10 cellular contexts compared by ENCODE assay signal in genomic region chr10:125038637-125039036, GRCh38.
DNase-seq lines count a peak whose midpoint lies in the region; ATAC-seq, FAIRE-seq and TF ChIP-seq lines count a peak whose summit lies in the region.
"Had no signal": no experiment of that assay in that cellular context is flagged by ENCODE, and none has a peak within 500 bp of the region (broad histone marks: within the 10 kb centered on the region; RNA-seq: fewer than 3 reads in every experiment).

No MANE protein-coding gene starts in this region.

- no peaks in the 10 kb centered on the region for H3K9me1 ChIP-seq in keratinocyte (ENCODE audit: control insufficient read depth, extremely low read depth, insufficient read depth, low read length)

- H3K4me3 ChIP-seq in keratinocyte (ENCODE audit: control insufficient read depth in 2 of 3, extremely low read depth in 1 of 3, insufficient read depth in 2 of 3, low read depth in 1 of 3, low read length in 3 of 3) (no peak overlapping the region), upper lobe of left lung (no peak overlapping the region), smooth muscle cell (no peak overlapping the region)
- H3K4me3 ChIP-seq: BLaER1 had no signal

- peaks cover 5 to 19% of the 10 kb centered on the region in 2 experiments for H3K36me3 ChIP-seq in keratinocyte (ENCODE audit: control insufficient read depth in 2 of 2, extremely low read depth in 1 of 2, insufficient read depth in 2 of 2, low read length in 2 of 2)
- peaks cover 0 to 18% (median 0%) of the 10 kb centered on the region in 4 donors for H3K36me3 ChIP-seq in upper lobe of left lung
- no peaks in the 10 kb centered on the region for H3K36me3 ChIP-seq in smooth muscle cell (ENCODE audit: low read depth)

- no peaks in the 10 kb centered on the region for H3K27me3 Mint-ChIP-seq in activated CD8-positive, alpha-beta T cell treated with anti-CD3 and anti-CD28 coated beads for 36 hours
- H3K27me3 Mint-ChIP-seq in activated CD8-positive, alpha-beta T cell treated with anti-CD3 and anti-CD28 coated beads, Interleukin-2, amount 10 ng/mL, durations not matched to agents 7 days and 5 days (ENCODE audit: low read depth): peaks cover 2% of the 10 kb centered on the region

- no peak overlapping the region for H3K27ac Mint-ChIP-seq in activated CD8-positive, alpha-beta T cell treated with anti-CD3 and anti-CD28 coated beads for 36 hours
- H3K27ac Mint-ChIP-seq in activated CD8-positive, alpha-beta T cell treated with anti-CD3 and anti-CD28 coated beads, Interleukin-2, amount 10 ng/mL, durations not matched to agents 7 days and 5 days: no peak overlapping the region

- H3K9ac ChIP-seq in keratinocyte (ENCODE audit: control insufficient read depth, extremely low read depth, insufficient read depth, low read length) (no peak overlapping the region), smooth muscle cell (ENCODE audit: low read depth) (no peak overlapping the region)
- H3K9ac ChIP-seq: BLaER1 had no signal

- CTCF ChIA-PET in activated CD8-positive, alpha-beta T cell treated with anti-CD3 and anti-CD28 coated beads for 36 hours (lab: Charles Lee): no interaction called here
- CTCF ChIA-PET in activated CD8-positive, alpha-beta T cell treated with anti-CD3 and anti-CD28 coated beads, Interleukin-2, amount 10 ng/mL, durations not matched to agents 7 days and 5 days (lab: Charles Lee): no interaction called here

- DNase-seq in activated CD8-positive, alpha-beta T cell treated with anti-CD3 and anti-CD28 coated beads for 36 hours: peak; percentile 9
- DNase-seq in activated CD8-positive, alpha-beta T cell treated with anti-CD3 and anti-CD28 coated beads, Interleukin-2, amount 10 ng/mL, durations not matched to agents 7 days and 5 days: no peak
- peak in 32 of 58 donors; percentile 11 to 67 (median 28) for DNase-seq in anterior cingulate cortex (lab: John Stamatoyannopoulos, UW)
- DNase-seq in keratinocyte (ENCODE audit: low read depth, low spot score): no peak
- peak in 1 of 2 donors; percentile 85 for DNase-seq in upper lobe of left lung
- DNase-seq in NCI-H128 (lab: John Stamatoyannopoulos, UW; ENCODE audit: unreplicated experiment): no peak
- DNase-seq in NK-92 (lab: John Stamatoyannopoulos, UW; ENCODE audit: unreplicated experiment): no peak
- DNase-seq in smooth muscle cell (lab: John Stamatoyannopoulos, UW; ENCODE audit: unreplicated experiment): no peak
- DNase-seq: NCI-H146 had no signal

- TF ChIP-seq EP300 in upper lobe of left lung (IDR thresholded peaks at IDR 0.05): no peak

- H2AFZ ChIP-seq in keratinocyte (ENCODE audit: control insufficient read depth, low read length) (no peak overlapping the region), smooth muscle cell (ENCODE audit: low read depth) (no peak overlapping the region)

- H3K79me2 ChIP-seq in keratinocyte (ENCODE audit: control insufficient read depth, insufficient read depth, low read length): peaks cover 77% of the 10 kb centered on the region
- peaks cover 71% of the 10 kb centered on the region for H3K79me2 ChIP-seq in smooth muscle cell (ENCODE audit: low read depth)

- POLR2A ChIA-PET in activated CD8-positive, alpha-beta T cell treated with anti-CD3 and anti-CD28 coated beads for 36 hours (lab: Charles Lee): no interaction called here
- POLR2A ChIA-PET in activated CD8-positive, alpha-beta T cell treated with anti-CD3 and anti-CD28 coated beads, Interleukin-2, amount 10 ng/mL, durations not matched to agents 7 days and 5 days (lab: Charles Lee): no interaction called here

- no peak for TF ChIP-seq CTCF in activated CD8-positive, alpha-beta T cell treated with anti-CD3 and anti-CD28 coated beads for 36 hours (IDR thresholded peaks at IDR 0.05)
- TF ChIP-seq CTCF in keratinocyte (optimal IDR thresholded peaks at IDR 0.05 in 1 of 3, IDR thresholded peaks at IDR 0.05 in 1 of 3, conservative IDR thresholded peaks at IDR 0.05 in 1 of 3; ENCODE audit: extremely low read depth in 1 of 3, insufficient read depth in 2 of 3, low read length in 3 of 3): peak; percentile 10 to 49 (median 30)
- peak in 3 of 6 experiments; percentile 11 to 42 (median 41) for TF ChIP-seq CTCF in upper lobe of left lung (IDR thresholded peaks at IDR 0.05)
- TF ChIP-seq CTCF in smooth muscle cell (IDR thresholded peaks at IDR 0.05; ENCODE audit: borderline replicate concordance, insufficient read depth, poor library complexity, severe bottlenecking): no peak

- intact Hi-C loops in activated CD8-positive, alpha-beta T cell treated with anti-CD3 and anti-CD28 coated beads for 36 hours (cut with micrococcal nuclease): no loop called here

- H3K27me3 ChIP-seq in keratinocyte (ENCODE audit: control insufficient read depth, extremely low read depth, insufficient read depth, low read length) (no peaks in the 10 kb centered on the region), upper lobe of left lung (no peaks in the 10 kb centered on the region), smooth muscle cell (ENCODE audit: low read depth) (no peaks in the 10 kb centered on the region)
- H3K27me3 ChIP-seq: BLaER1 had no signal

- H3F3A ChIP-seq in smooth muscle cell (ENCODE audit: low read depth): peaks cover 10% of the 10 kb centered on the region

- no peak for TF ChIP-seq POLR2A in upper lobe of left lung (IDR thresholded peaks at IDR 0.05)

- WGBS in upper lobe of left lung, 2 donors: 61% methylated on average over 6 to 8 of the region's 8 CpGs
- WGBS in smooth muscle cell (ENCODE audit: low lambda C conversion rate): 88% methylated on average over 8 of the region's 8 CpGs

- no peak overlapping the region for H3K4me3 Mint-ChIP-seq in activated CD8-positive, alpha-beta T cell treated with anti-CD3 and anti-CD28 coated beads for 36 hours
- H3K4me3 Mint-ChIP-seq in activated CD8-positive, alpha-beta T cell treated with anti-CD3 and anti-CD28 coated beads, Interleukin-2, amount 10 ng/mL, durations not matched to agents 7 days and 5 days: no peak overlapping the region

- no peak overlapping the region for H3K27ac ChIP-seq in keratinocyte (ENCODE audit: control insufficient read depth, insufficient read depth, low read length)
- H3K27ac ChIP-seq in upper lobe of left lung: peak overlapping the region; percentile 1 to 45 (median 16)
- H3K27ac ChIP-seq in smooth muscle cell (ENCODE audit: low read depth): no peak overlapping the region
- H3K27ac ChIP-seq: BLaER1 had no signal

- no peaks in the 10 kb centered on the region for H3K9me3 Mint-ChIP-seq in activated CD8-positive, alpha-beta T cell treated with anti-CD3 and anti-CD28 coated beads for 36 hours
- H3K9me3 Mint-ChIP-seq in activated CD8-positive, alpha-beta T cell treated with anti-CD3 and anti-CD28 coated beads, Interleukin-2, amount 10 ng/mL, durations not matched to agents 7 days and 5 days (ENCODE audit: insufficient read depth): no peaks in the 10 kb centered on the region

- ATAC-seq in activated CD8-positive, alpha-beta T cell treated with anti-CD3 and anti-CD28 coated beads for 36 hours: no peak
- ATAC-seq in activated CD8-positive, alpha-beta T cell treated with anti-CD3 and anti-CD28 coated beads, Interleukin-2, amount 10 ng/mL, durations not matched to agents 7 days and 5 days: no peak
- peak; percentile 46 to 90 for ATAC-seq in upper lobe of left lung (ENCODE audit: low FRiP score in 2 of 2)

- H3K4me1 ChIP-seq in keratinocyte (ENCODE audit: control insufficient read depth, extremely low read depth, insufficient read depth, low read length): peaks cover 37% of the 10 kb centered on the region
- peaks cover 33 to 68% (median 42%) of the 10 kb centered on the region in 4 donors for H3K4me1 ChIP-seq in upper lobe of left lung
- H3K4me1 ChIP-seq in smooth muscle cell (ENCODE audit: low read depth): peaks cover 20% of the 10 kb centered on the region

- H3K36me3 Mint-ChIP-seq in activated CD8-positive, alpha-beta T cell treated with anti-CD3 and anti-CD28 coated beads for 36 hours (ENCODE audit: low read depth): no peaks in the 10 kb centered on the region
- no peaks in the 10 kb centered on the region for H3K36me3 Mint-ChIP-seq in activated CD8-positive, alpha-beta T cell treated with anti-CD3 and anti-CD28 coated beads, Interleukin-2, amount 10 ng/mL, durations not matched to agents 7 days and 5 days (ENCODE audit: low read depth)

- no peaks in the 10 kb centered on the region for H3K9me3 ChIP-seq in keratinocyte (ENCODE audit: control insufficient read depth, low read depth, low read length)
- no peaks in the 10 kb centered on the region for H3K9me3 ChIP-seq in upper lobe of left lung
- H3K9me3 ChIP-seq in smooth muscle cell (replicated peaks; ENCODE audit: low read depth): no peaks in the 10 kb centered on the region
- H3K9me3 ChIP-seq: BLaER1 had no signal

- H3K4me2 ChIP-seq in keratinocyte (ENCODE audit: control insufficient read depth, extremely low read depth, insufficient read depth, low read depth, low read length) (no peak overlapping the region), smooth muscle cell (no peak overlapping the region)
- H3K4me2 ChIP-seq: BLaER1 had no signal

- H4K20me1 ChIP-seq in keratinocyte (ENCODE audit: control insufficient read depth, extremely low read depth, insufficient read depth, low read length) (no peaks in the 10 kb centered on the region), smooth muscle cell (ENCODE audit: low read depth) (peaks cover 99% of the 10 kb centered on the region)

- no peaks in the 10 kb centered on the region for H3K4me1 Mint-ChIP-seq in activated CD8-positive, alpha-beta T cell treated with anti-CD3 and anti-CD28 coated beads for 36 hours (ENCODE audit: low read depth)
- H3K4me1 Mint-ChIP-seq in activated CD8-positive, alpha-beta T cell treated with anti-CD3 and anti-CD28 coated beads, Interleukin-2, amount 10 ng/mL, durations not matched to agents 7 days and 5 days (ENCODE audit: low read depth): no peaks in the 10 kb centered on the region

- no peak for FAIRE-seq in keratinocyte (lab: Jason Lieb, UNC)

- dilution Hi-C loops in keratinocyte (cut with MboI; ENCODE audit: extremely low pct_ligation_motif_present, low sequenced_read_pairs): no loop called here

Comparison
In these comparisons a context has a peak if more than half of its experiments do, and no peak if none do; other contexts are left out.
1. DNase-seq: peak in activated CD8-positive, alpha-beta T cell treated with anti-CD3 and anti-CD28 coated beads for 36 hours (single experiment) and anterior cingulate cortex (32 of 58); none in activated CD8-positive, alpha-beta T cell treated with anti-CD3 and anti-CD28 coated beads, Interleukin-2, amount 10 ng/mL, durations not matched to agents 7 days and 5 days (single experiment), keratinocyte (single experiment), NCI-H128 (single experiment), NK-92 (single experiment) and smooth muscle cell (single experiment).
2. ATAC-seq: peak in upper lobe of left lung (2 of 2); none in activated CD8-positive, alpha-beta T cell treated with anti-CD3 and anti-CD28 coated beads for 36 hours (single experiment) and activated CD8-positive, alpha-beta T cell treated with anti-CD3 and anti-CD28 coated beads, Interleukin-2, amount 10 ng/mL, durations not matched to agents 7 days and 5 days (single experiment).
3. CTCF ChIP-seq: peak in keratinocyte (3 of 3); none in activated CD8-positive, alpha-beta T cell treated with anti-CD3 and anti-CD28 coated beads for 36 hours (single experiment) and smooth muscle cell (single experiment).
4. H3K27ac ChIP-seq: peak in upper lobe of left lung (4 of 4); none in keratinocyte (single experiment) and smooth muscle cell (single experiment).